Comparison of ENCODE assay signal across 8 cellular contexts in genomic region chr11:123742334-123742733, GRCh38. TPM values are rescaled to one million over a fixed set of nuclear protein-coding genes. Genes with fewer than 3 reads are reported as not detected.
DNase-seq lines count a peak whose midpoint lies in the region; ATAC-seq and TF ChIP-seq lines count a peak whose summit lies in the region.

No MANE protein-coding gene starts in this region.

- H3K36me3 Mint-ChIP-seq in CD14-positive monocyte (peaks cover 14 to 17% of the 10 kb centered on the region in 2 donors), nephron progenitor cell (ENCODE audit: low read depth) (peaks cover 21% of the 10 kb centered on the region)

- H3K27ac Mint-ChIP-seq in CD14-positive monocyte (no peak overlapping the region), nephron progenitor cell (no peak overlapping the region)

- TF ChIP-seq CTCF in CD14-positive monocyte (IDR thresholded peaks at IDR 0.05): no peak
- TF ChIP-seq CTCF in coronary artery (IDR thresholded peaks at IDR 0.05): no peak
- no peak for TF ChIP-seq CTCF in nephron progenitor cell (IDR thresholded peaks at IDR 0.05)
- no peak for TF ChIP-seq CTCF in GM20000 (IDR thresholded peaks at IDR 0.05; ENCODE audit: extremely low read depth, missing control alignments)

- H3K4me3 Mint-ChIP-seq in CD14-positive monocyte (peak overlapping the region; percentile 92 to 97), nephron progenitor cell (peak overlapping the region; percentile 86)

- no peak for DNase-seq in CD14-positive monocyte (ENCODE audit: low spot score)
- peak; percentile 21 for DNase-seq in NCI-H524 treated with DMSO at 0.1 percent for 48 hours (lab: John Stamatoyannopoulos, UW)
- DNase-seq in coronary artery (ENCODE audit: low spot score): no peak
- no peak for DNase-seq in nephron progenitor cell
- DNase-seq in NCI-H2029 (lab: John Stamatoyannopoulos, UW): no peak
- no peak for DNase-seq in GM20000 (ENCODE audit: low spot score)
- no peak for DNase-seq in SKM-1 (lab: John Stamatoyannopoulos, UW; ENCODE audit: unreplicated experiment)

- ATAC-seq in GM19324 (IDR thresholded peaks at IDR 0.05; ENCODE audit: low FRiP score, unreplicated experiment): no peak

- H3K4me1 Mint-ChIP-seq in CD14-positive monocyte: peaks cover 21% of the 10 kb centered on the region
- H3K4me1 Mint-ChIP-seq in nephron progenitor cell: peaks cover 30% of the 10 kb centered on the region

- intact Hi-C loops in CD14-positive monocyte (cut with micrococcal nuclease): no loop called here

- H3K27me3 Mint-ChIP-seq in CD14-positive monocyte (ENCODE audit: low read depth in 3 of 3): peaks cover 0 to 19% (median 11%) of the 10 kb centered on the region in 3 donors
- H3K27me3 Mint-ChIP-seq in nephron progenitor cell (ENCODE audit: low read depth, poor library complexity): peaks cover 2% of the 10 kb centered on the region

- peak overlapping the region; percentile 89 for H3K4me3 ChIP-seq in coronary artery

- no peak overlapping the region for H3K27ac ChIP-seq in coronary artery

- H3K9me3 Mint-ChIP-seq in CD14-positive monocyte: peaks cover 0 to 5% (median 0%) of the 10 kb centered on the region in 7 donors
- H3K9me3 Mint-ChIP-seq in nephron progenitor cell: peaks cover 17% of the 10 kb centered on the region

RNA-seq across cellular contexts. Expression of gene ZNF202, which starts 0.9 kb away (rescaled TPM):
- 1 to 10 TPM; 1.5 to 1.9 TPM for polyA plus RNA-seq in CD14-positive monocyte

RNA-seq across cellular contexts. Expression of gene OR6X1, which starts 12.0 kb away (rescaled TPM):
- polyA plus RNA-seq in CD14-positive monocyte: not detected
